In genomic region chr20:46928580-46929132, GRCh38 we compare ENCODE assay signal across 15 cellular contexts. TPM values are rescaled to one million over a fixed set of nuclear protein-coding genes. Genes with fewer than 3 reads are reported as not detected.
DNase-seq lines count a peak whose midpoint lies in the region; ATAC-seq, FAIRE-seq and TF ChIP-seq lines count a peak whose summit lies in the region.
"Had no signal": no experiment of that assay in that cellular context is flagged by ENCODE, and none has a peak within 500 bp of the region (broad histone marks: within the 10 kb centered on the region; RNA-seq: fewer than 3 reads in every experiment).

No MANE protein-coding gene starts in this region.

- no peak overlapping the region for H3K27ac Mint-ChIP-seq in astrocyte (ENCODE audit: unreplicated experiment)
- H3K27ac Mint-ChIP-seq: activated naive CD4-positive, alpha-beta T cell treated with anti-CD3 and anti-CD28 coated beads, Interleukin-2, amount 50 U/mL, for 24 hours; CD4-positive, alpha-beta memory T cell had no signal

- H3K4me2 ChIP-seq in astrocyte (ENCODE audit: low read length), result peak overlapping the region; percentile 25

- H3K36me3 ChIP-seq in astrocyte (ENCODE audit: insufficient read depth, low read length), result no peaks in the 10 kb centered on the region
- H3K36me3 ChIP-seq: SJSA1 had no signal

- H3K27me3 Mint-ChIP-seq in astrocyte (ENCODE audit: low read depth, unreplicated experiment), result peaks cover 26% of the 10 kb centered on the region

- peaks cover 11% of the 10 kb centered on the region for H3K27me3 ChIP-seq in astrocyte (ENCODE audit: insufficient read depth, low read length)
- H3K27me3 ChIP-seq: SJSA1 had no signal

- no peak overlapping the region for H3K27ac ChIP-seq in astrocyte (ENCODE audit: low read depth, low read length)
- H3K27ac ChIP-seq: epithelial cell of prostate, SJSA1 had no signal

- H3K4me1 Mint-ChIP-seq in astrocyte (ENCODE audit: low read depth, unreplicated experiment), result no peaks in the 10 kb centered on the region
- H3K4me1 Mint-ChIP-seq: activated naive CD4-positive, alpha-beta T cell treated with anti-CD3 and anti-CD28 coated beads, Interleukin-2, amount 50 U/mL, for 24 hours; CD4-positive, alpha-beta memory T cell had no signal

- no peak for FAIRE-seq in astrocyte (lab: Jason Lieb, UNC)
- FAIRE-seq: GM12891, small intestine had no signal

- no peak for ATAC-seq in GM19035 (IDR thresholded peaks at IDR 0.05; ENCODE audit: unreplicated experiment)

- peaks cover 2% of the 10 kb centered on the region for H3K9me3 Mint-ChIP-seq in astrocyte (ENCODE audit: unreplicated experiment)
- H3K9me3 Mint-ChIP-seq: activated naive CD4-positive, alpha-beta T cell treated with anti-CD3 and anti-CD28 coated beads, Interleukin-2, amount 50 U/mL, for 24 hours had no signal

- no peaks in the 10 kb centered on the region for H3K4me1 ChIP-seq in astrocyte (ENCODE audit: insufficient read depth, low read length)
- H3K4me1 ChIP-seq: SJSA1 had no signal

- H3K79me2 ChIP-seq in astrocyte (ENCODE audit: insufficient read depth, low read length), result no peaks in the 10 kb centered on the region

- H3K4me3 ChIP-seq in astrocyte (ENCODE audit: insufficient read depth, low read depth, low read length), result no peak overlapping the region
- H3K4me3 ChIP-seq: SJSA1 had no signal

- H3K36me3 Mint-ChIP-seq in astrocyte (ENCODE audit: low read depth, unreplicated experiment), result peaks cover 2% of the 10 kb centered on the region
- H3K36me3 Mint-ChIP-seq: activated naive CD4-positive, alpha-beta T cell treated with anti-CD3 and anti-CD28 coated beads, Interleukin-2, amount 50 U/mL, for 24 hours; CD4-positive, alpha-beta memory T cell had no signal

- H3K9me3 ChIP-seq in astrocyte (ENCODE audit: insufficient read depth, low read depth, low read length), result no peaks in the 10 kb centered on the region
- H3K9me3 ChIP-seq: SJSA1 had no signal

- H2AFZ ChIP-seq in astrocyte (ENCODE audit: low read depth, low read length), result peak overlapping the region; percentile 29

- H4K20me1 ChIP-seq in astrocyte (ENCODE audit: insufficient read depth, low read length), result no peaks in the 10 kb centered on the region

- TF ChIP-seq CTCF in astrocyte (IDR thresholded peaks at IDR 0.05; ENCODE audit: insufficient read depth, low read depth, low read length), result no peak

- H3K4me3 Mint-ChIP-seq in astrocyte (ENCODE audit: unreplicated experiment), result no peak overlapping the region
- H3K4me3 Mint-ChIP-seq: activated naive CD4-positive, alpha-beta T cell treated with anti-CD3 and anti-CD28 coated beads, Interleukin-2, amount 50 U/mL, for 24 hours; CD4-positive, alpha-beta memory T cell had no signal

- H3K9ac ChIP-seq in astrocyte (ENCODE audit: low read length), result no peak overlapping the region

- DNase-seq in Daoy (ENCODE audit: low read depth), result peak; percentile 45
- DNase-seq in astrocyte (ENCODE audit: low read depth), result no peak
- DNase-seq in globus pallidus (ENCODE audit: low spot score), result peak; percentile 68
- peak; percentile 67 for DNase-seq in putamen (ENCODE audit: low spot score)
- no peak for DNase-seq in activated effector memory CD4-positive, alpha-beta T cell treated with anti-CD3 and anti-CD28 coated beads, Interleukin-2, amount 50 U/mL, for 16 hours
- no peak for DNase-seq in NCI-H2171 (lab: John Stamatoyannopoulos, UW)
- no peak for DNase-seq in NCI-H774 (lab: John Stamatoyannopoulos, UW)
- DNase-seq: activated CD4-positive, alpha-beta T cell treated with anti-CD3 and anti-CD28 coated beads for 48 hours; CD4-positive, alpha-beta memory T cell; small intestine had no signal

RNA-seq across cellular contexts. Expression of gene EYA2, which starts 34.0 kb away (rescaled TPM):
- total RNA-seq in Daoy (2014; rRNA removed; shearing (Covaris generic)), result 1.7 and 3.8 TPM in 2 replicates
- 1.4 and 1.5 TPM in 2 replicates for total RNA-seq in astrocyte
- total RNA-seq: CD4-positive, alpha-beta memory T cell had no signal

Comparison
In these comparisons a context has a peak if more than half of its experiments do, and no peak if none do; other contexts are left out.
1. DNase-seq: peak in Daoy (single experiment), globus pallidus (single experiment) and putamen (single experiment); none in astrocyte (single experiment), activated effector memory CD4-positive, alpha-beta T cell treated with anti-CD3 and anti-CD28 coated beads, Interleukin-2, amount 50 U/mL, for 16 hours (single experiment), NCI-H2171 (single experiment) and NCI-H774 (single experiment).